ENCODE assay signal across 8 cellular contexts in the genomic region with DNA sequence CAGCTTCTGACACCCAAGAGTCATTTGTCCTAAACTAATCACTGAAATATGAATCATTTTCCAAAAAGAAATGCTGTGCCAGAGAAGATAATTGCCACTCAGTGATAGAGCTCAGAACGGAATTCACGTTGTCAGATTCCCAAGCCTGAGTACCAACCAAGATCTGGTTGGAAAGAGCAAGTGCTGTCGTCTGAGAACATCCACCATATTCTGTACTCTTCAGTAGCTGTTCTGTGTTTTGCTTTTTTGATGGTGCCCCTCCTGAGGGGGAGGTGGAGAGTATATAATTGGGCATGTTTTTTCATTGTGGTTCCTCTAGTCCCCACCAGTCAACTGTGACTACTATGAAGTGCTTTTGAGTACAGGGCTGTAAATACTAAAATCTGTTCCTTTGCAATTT. TPM values are rescaled to one million over a fixed set of nuclear protein-coding genes. Genes with fewer than 3 reads are reported as not detected.
DNase-seq lines count a peak whose midpoint lies in the region; ATAC-seq and TF ChIP-seq lines count a peak whose summit lies in the region.

No MANE protein-coding gene starts in this region.

- H3K4me1 ChIP-seq in transverse colon, result peaks cover 6 to 46% (median 12%) of the 10 kb centered on the region in 4 donors

- TF ChIP-seq CTCF in transverse colon (IDR thresholded peaks at IDR 0.05), result no peak

- peak overlapping the region; percentile 0 to 55 (median 29) for H3K4me3 ChIP-seq in transverse colon

- no peaks in the 10 kb centered on the region for H3K27me3 Mint-ChIP-seq in activated T-helper 2 cell treated with anti-CD3 and anti-CD28 coated beads, Interferon-gamma antibody, Interleukin-2, Interleukin-4, amounts not matched to agents 10 μg/mL and 5 μg/mL and 100 μg/mL, durations not matched to agents 14 hours and 24 hours and 36 hours (ENCODE audit: low read depth)

- WGBS in transverse colon (ENCODE audit: low coverage in 1 of 2), 2 donors, result 4 to 6% methylated on average over 3 of the region's 3 CpGs

- H3K27ac ChIP-seq in layer of hippocampus (ENCODE audit: low read depth, low read length), result peak overlapping the region; percentile 69
- H3K27ac ChIP-seq in transverse colon, result peak overlapping the region; percentile 79 to 90 (median 83)

- peak overlapping the region; percentile 79 for H3K27ac Mint-ChIP-seq in activated T-helper 2 cell treated with anti-CD3 and anti-CD28 coated beads, Interferon-gamma antibody, Interleukin-2, Interleukin-4, amounts not matched to agents 10 μg/mL and 5 μg/mL and 100 μg/mL, durations not matched to agents 14 hours and 24 hours and 36 hours

- in situ Hi-C loops in transverse colon (cut with MboI; ENCODE audit: low pct_ligation_motif_present in 1 of 4, low pct_unique_long_range_greater_than_20kb in 1 of 4, low sequenced_read_pairs in 3 of 4), result no loop called here

- no peaks in the 10 kb centered on the region for H3K27me3 ChIP-seq in layer of hippocampus (ENCODE audit: control insufficient read depth, insufficient read depth, low read length)
- no peaks in the 10 kb centered on the region for H3K27me3 ChIP-seq in transverse colon

- peaks cover 40% of the 10 kb centered on the region for H3K4me1 Mint-ChIP-seq in activated T-helper 2 cell treated with anti-CD3 and anti-CD28 coated beads, Interferon-gamma antibody, Interleukin-2, Interleukin-4, amounts not matched to agents 10 μg/mL and 5 μg/mL and 100 μg/mL, durations not matched to agents 14 hours and 24 hours and 36 hours (ENCODE audit: low read depth)

- intact Hi-C loops in activated T-helper 2 cell treated with anti-CD3 and anti-CD28 coated beads, Interferon-gamma antibody, Interleukin-2, Interleukin-4, amounts not matched to agents 10 μg/mL and 5 μg/mL and 100 μg/mL, durations not matched to agents 14 hours and 24 hours and 36 hours (cut with micrococcal nuclease), result loop anchor here (1.0 to 10.0 kb wide), 7 partner anchors 30 to 270 kb away; a partner anchor contains a TSS
- intact Hi-C loops in transverse colon (cut with DNase I; ENCODE audit: low total_unique reads), result no loop called here

- H3K36me3 Mint-ChIP-seq in activated T-helper 2 cell treated with anti-CD3 and anti-CD28 coated beads, Interferon-gamma antibody, Interleukin-2, Interleukin-4, amounts not matched to agents 10 μg/mL and 5 μg/mL and 100 μg/mL, durations not matched to agents 14 hours and 24 hours and 36 hours (ENCODE audit: low read depth), result no peaks in the 10 kb centered on the region

- H3K9me3 Mint-ChIP-seq in activated T-helper 2 cell treated with anti-CD3 and anti-CD28 coated beads, Interferon-gamma antibody, Interleukin-2, Interleukin-4, amounts not matched to agents 10 μg/mL and 5 μg/mL and 100 μg/mL, durations not matched to agents 14 hours and 24 hours and 36 hours, result no peaks in the 10 kb centered on the region

- TF ChIP-seq POLR2A in transverse colon (IDR thresholded peaks at IDR 0.05), result no peak

- peak; percentile 12 for DNase-seq in Ammon's horn (ENCODE audit: low spot score)
- no peak for DNase-seq in activated T-helper 2 cell treated with anti-CD3 and anti-CD28 coated beads, Interferon-gamma antibody, Interleukin-2, Interleukin-4, amounts not matched to agents 10 μg/mL and 5 μg/mL and 100 μg/mL, durations not matched to agents 14 hours and 24 hours and 36 hours (ENCODE audit: low spot score)
- no peak for DNase-seq in transverse colon
- DNase-seq in NCI-H2081 (lab: John Stamatoyannopoulos, UW), result no peak
- no peak for DNase-seq in RPMI8226
- DNase-seq in NCI-H82 treated with DMSO at 0.1 percent for 48 hours (lab: John Stamatoyannopoulos, UW; ENCODE audit: unreplicated experiment), result no peak

- peak overlapping the region; percentile 74 for H3K4me3 Mint-ChIP-seq in activated T-helper 2 cell treated with anti-CD3 and anti-CD28 coated beads, Interferon-gamma antibody, Interleukin-2, Interleukin-4, amounts not matched to agents 10 μg/mL and 5 μg/mL and 100 μg/mL, durations not matched to agents 14 hours and 24 hours and 36 hours (ENCODE audit: low read depth)

- no peaks in the 10 kb centered on the region for H3K36me3 ChIP-seq in transverse colon

- TF ChIP-seq EP300 in transverse colon (IDR thresholded peaks at IDR 0.05; ENCODE audit: low read depth), result no peak

- peak; percentile 10 for ATAC-seq in HG02885 (IDR thresholded peaks at IDR 0.05; ENCODE audit: poor library complexity, unreplicated experiment)

- no peaks in the 10 kb centered on the region for H3K9me3 ChIP-seq in transverse colon

RNA-seq across cellular contexts. Expression of a gene that starts 13.2 kb away (rescaled TPM):
- 20.5 and 22.3 TPM in 2 replicates for total RNA-seq in activated T-helper 2 cell treated with anti-CD3 and anti-CD28 coated beads, Interferon-gamma antibody, Interleukin-2, Interleukin-4, amounts not matched to agents 10 μg/mL and 5 μg/mL and 100 μg/mL, durations not matched to agents 14 hours and 24 hours and 36 hours
- 10 to 100 TPM; 39.6 to 93.9 (median 50.8) TPM for total RNA-seq in transverse colon

RNA-seq across cellular contexts. Expression of a gene that starts 46.6 kb away (rescaled TPM):
- total RNA-seq in activated T-helper 2 cell treated with anti-CD3 and anti-CD28 coated beads, Interferon-gamma antibody, Interleukin-2, Interleukin-4, amounts not matched to agents 10 μg/mL and 5 μg/mL and 100 μg/mL, durations not matched to agents 14 hours and 24 hours and 36 hours, result 44.1 and 46.3 TPM in 2 replicates
- 10 to 100 TPM in 3 of 4 donors, 1 to 10 TPM in 1; 3.7 to 23.1 (median 19.4) TPM for total RNA-seq in transverse colon
